Comparison of ENCODE assay signal across 1 cellular context in genomic region chr10:7788640-7789335, GRCh38.
TF ChIP-seq lines count a peak whose summit lies in the region.

No MANE protein-coding gene starts in this region.

TF ChIP-seq in HEK293, 187 proteins besides CTCF, POLR2A, EP300 and RAD21 (continued from another document):
- TF ChIP-seq PATZ1 (tag by site-specific recombination; IDR thresholded peaks at IDR 0.05) (peak; percentile 12), ZNF362 (tag by site-specific recombination; IDR thresholded peaks at IDR 0.05) (no peak)
